Comparison of ENCODE assay signal across 28 cellular contexts in genomic region chr5:112344540-112344939, GRCh38.
"Had no signal": no experiment of that assay in that cellular context is flagged by ENCODE, and none has a peak within 500 bp of the region (broad histone marks: within the 10 kb centered on the region; RNA-seq: fewer than 3 reads in every experiment).

No MANE protein-coding gene starts in this region.

- H3K4me1 ChIP-seq: adrenal gland, colonic mucosa had no signal

- ATAC-seq: activated CD4-positive, alpha-beta T cell treated with anti-CD3 and anti-CD28 coated beads for 36 hours; activated CD8-positive, alpha-beta memory T cell treated with anti-CD3 and anti-CD28 coated beads, Interleukin-2, amount 10 ng/mL, durations not matched to agents 7 days and 5 days; activated CD8-positive, alpha-beta T cell treated with anti-CD3 and anti-CD28 coated beads, Interleukin-2, amount 10 ng/mL, durations not matched to agents 7 days and 5 days; activated naive CD8-positive, alpha-beta T cell treated with anti-CD3 and anti-CD28 coated beads, Interleukin-2, amount 50 U/mL, for 24 hours; body of pancreas; esophagus mucosa had no signal

- H3K4me3 ChIP-seq: adrenal gland, body of pancreas, colonic mucosa, dorsolateral prefrontal cortex had no signal

- H3K27me3 ChIP-seq: adrenal gland, body of pancreas, colonic mucosa, dorsolateral prefrontal cortex had no signal

- H3K36me3 ChIP-seq: adrenal gland, colonic mucosa had no signal

- DNase-seq: activated CD4-positive, alpha-beta memory T cell treated with anti-CD3 and anti-CD28 coated beads for 36 hours; activated CD4-positive, alpha-beta T cell treated with anti-CD3 and anti-CD28 coated beads for 36 hours; activated CD4-positive, alpha-beta T cell treated with anti-CD3 and anti-CD28 coated beads, Interleukin-2, amount 10 ng/mL, durations not matched to agents 24 days and 14 days; activated CD4-positive, CD25-positive, alpha-beta regulatory T cell; activated CD4-positive, CD25-positive, alpha-beta regulatory T cell treated with anti-CD3 and anti-CD28 coated beads, Interleukin-2, amount 50 U/mL, for 72 hours; activated CD8-positive, alpha-beta memory T cell treated with anti-CD3 and anti-CD28 coated beads, Interleukin-2, amount 10 ng/mL, durations not matched to agents 7 days and 5 days; activated CD8-positive, alpha-beta memory T cell treated with anti-CD3 and anti-CD28 coated beads, Interleukin-2, amount 50 U/mL, for 4 hours; activated CD8-positive, alpha-beta T cell treated with anti-CD3 and anti-CD28 coated beads, Interleukin-2, amount 10 ng/mL, durations not matched to agents 7 days and 5 days; activated effector memory CD4-positive, alpha-beta T cell treated with anti-CD3 and anti-CD28 coated beads, Interleukin-2, amount 50 U/mL, for 16 hours; activated naive CD4-positive, alpha-beta T cell treated with anti-CD3 and anti-CD28 coated beads for 36 hours; activated naive CD8-positive, alpha-beta T cell treated with anti-CD3 and anti-CD28 coated beads for 36 hours; activated naive CD8-positive, alpha-beta T cell treated with anti-CD3 and anti-CD28 coated beads, Interleukin-2, amount 50 U/mL, for 24 hours; activated T-cell treated with anti-CD3 and anti-CD28 coated beads, Interleukin-2, amount 50 U/mL, for 1 hour; activated T-cell treated with anti-CD3 and anti-CD28 coated beads, Interleukin-2, amount 50 U/mL, for 48 hours; adrenal gland; amygdala; aorta; body of pancreas; central memory CD4-positive, alpha-beta T cell; cerebellar nuclear complex; colonic mucosa; dorsolateral prefrontal cortex; effector memory CD4-positive, alpha-beta T cell; endodermal cell; foreskin fibroblast; glutamatergic neuron; T-helper 2 cell had no signal

- H3K9me3 ChIP-seq: adrenal gland, body of pancreas, colonic mucosa had no signal

- H3K27ac ChIP-seq: adrenal gland, body of pancreas, colonic mucosa, dorsolateral prefrontal cortex had no signal
